Comparison of ENCODE assay signal across 31 cellular contexts in the genomic region with DNA sequence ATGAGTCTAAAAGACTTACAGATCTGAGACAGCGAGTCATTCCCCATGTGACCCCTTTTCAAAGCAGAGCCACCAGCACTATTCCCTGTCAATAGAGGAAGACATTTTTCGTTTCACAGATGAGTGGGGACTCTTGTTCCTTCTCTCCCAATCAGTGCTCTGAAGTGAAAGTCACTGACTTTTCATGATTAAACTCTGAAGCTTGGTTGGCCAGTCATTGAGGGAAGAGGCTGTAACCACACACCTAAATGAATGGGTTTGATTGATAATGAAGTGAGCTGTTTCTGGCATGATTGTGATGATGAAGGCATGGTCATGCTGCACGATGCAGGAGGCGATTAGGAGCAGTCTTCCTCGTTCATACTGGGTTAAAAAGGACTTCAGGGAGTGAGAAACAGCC.
"Had no signal": no experiment of that assay in that cellular context is flagged by ENCODE, and none has a peak within 500 bp of the region (broad histone marks: within the 10 kb centered on the region; RNA-seq: fewer than 3 reads in every experiment).

No MANE protein-coding gene starts in this region.

- H3K9me3 Mint-ChIP-seq: activated CD8-positive, alpha-beta T cell treated with anti-CD3 and anti-CD28 coated beads for 36 hours; activated T-helper 2 cell treated with anti-CD3 and anti-CD28 coated beads, Interferon-gamma antibody, Interleukin-2, Interleukin-4, amounts not matched to agents 10 μg/mL and 5 μg/mL and 100 μg/mL, durations not matched to agents 14 hours and 24 hours and 36 hours; memory B cell; type B pancreatic cell had no signal

- H3K4me3 ChIP-seq: ascending aorta, cardiac muscle cell, coronary artery, dorsolateral prefrontal cortex, gastrocnemius medialis, psoas muscle, sigmoid colon, uterus had no signal

- H3K27ac ChIP-seq: ascending aorta, cardiac muscle cell, coronary artery, dorsolateral prefrontal cortex, gastrocnemius medialis, parathyroid adenoma, psoas muscle, sigmoid colon, uterus had no signal

- H3K27me3 Mint-ChIP-seq: brain, type B pancreatic cell had no signal

- DNase-seq: activated CD4-positive, alpha-beta T cell treated with anti-CD3 and anti-CD28 coated beads, Interleukin-2, amount 50 U/mL, for 1 hour; activated CD4-positive, CD25-positive, alpha-beta regulatory T cell treated with anti-CD3 and anti-CD28 coated beads, Interleukin-2, amount 50 U/mL, for 72 hours; activated CD8-positive, alpha-beta T cell treated with anti-CD3 and anti-CD28 coated beads for 36 hours; activated T-cell treated with anti-CD3 and anti-CD28 coated beads, Interleukin-2, amount 50 U/mL, for 4 hours; cerebellar nuclear complex; dorsolateral prefrontal cortex; effector memory CD4-positive, alpha-beta T cell; gastrocnemius medialis; glutamatergic neuron; hippocampal formation; left colon; naive thymus-derived CD8-positive, alpha-beta T cell; nucleus accumbens; psoas muscle; sigmoid colon; small intestine; stimulated activated CD4-positive, alpha-beta T cell treated with anti-CD3 and anti-CD28 coated beads, Interleukin-4, amount 100 ng/mL, for 24 hours; stimulated activated naive CD8-positive, alpha-beta T cell treated with anti-CD3 and anti-CD28 coated beads, Interleukin-15, amount 100 ng/mL, for 72 hours; substantia nigra; uterus had no signal

- H3K27me3 ChIP-seq: ascending aorta, cardiac muscle cell, gastrocnemius medialis, sigmoid colon, uterus had no signal

- H3K4me3 Mint-ChIP-seq: activated CD8-positive, alpha-beta T cell treated with anti-CD3 and anti-CD28 coated beads for 36 hours; activated naive CD8-positive, alpha-beta T cell; activated T-cell treated with anti-CD3 and anti-CD28 coated beads, Interleukin-2, amount 50 U/mL, for 4 hours; brain; memory B cell; naive thymus-derived CD8-positive, alpha-beta T cell; neural crest cell; stimulated activated memory B cell treated with anti-CD40 and anti-IgM and Interleukin-4, amounts not matched to agents 10 μg/mL and 1 μg/mL and 100 μg/mL, for 72 hours; stimulated activated naive CD8-positive, alpha-beta T cell treated with anti-CD3 and anti-CD28 coated beads, Interleukin-15, amount 100 ng/mL, for 72 hours; type B pancreatic cell had no signal

- H3K79me2 ChIP-seq: parathyroid adenoma had no signal

- H3K9me3 ChIP-seq: ascending aorta, gastrocnemius medialis, psoas muscle, sigmoid colon, uterus had no signal

- H3K36me3 Mint-ChIP-seq: activated naive CD8-positive, alpha-beta T cell; brain; memory B cell; naive thymus-derived CD8-positive, alpha-beta T cell; stimulated activated memory B cell treated with anti-CD40 and anti-IgM and Interleukin-4, amounts not matched to agents 10 μg/mL and 1 μg/mL and 100 μg/mL, for 72 hours; type B pancreatic cell had no signal

- H3K36me3 ChIP-seq: ascending aorta, cardiac muscle cell, gastrocnemius medialis, sigmoid colon, uterus had no signal

- H2AFZ ChIP-seq: parathyroid adenoma had no signal

- H3K27ac Mint-ChIP-seq: activated CD8-positive, alpha-beta T cell treated with anti-CD3 and anti-CD28 coated beads for 36 hours; activated naive CD8-positive, alpha-beta T cell; activated T-helper 2 cell treated with anti-CD3 and anti-CD28 coated beads, Interferon-gamma antibody, Interleukin-2, Interleukin-4, amounts not matched to agents 10 μg/mL and 5 μg/mL and 100 μg/mL, durations not matched to agents 14 hours and 24 hours and 36 hours; brain; memory B cell; naive thymus-derived CD8-positive, alpha-beta T cell; stimulated activated memory B cell treated with anti-CD40 and anti-IgM and Interleukin-4, amounts not matched to agents 10 μg/mL and 1 μg/mL and 100 μg/mL, for 72 hours; stimulated activated naive CD8-positive, alpha-beta T cell treated with anti-CD3 and anti-CD28 coated beads, Interleukin-15, amount 100 ng/mL, for 72 hours; type B pancreatic cell had no signal

- H3K9ac ChIP-seq: parathyroid adenoma had no signal

- H3K4me1 ChIP-seq: ascending aorta, gastrocnemius medialis, parathyroid adenoma, psoas muscle, sigmoid colon had no signal

- H3K4me1 Mint-ChIP-seq: memory B cell; naive thymus-derived CD8-positive, alpha-beta T cell; stimulated activated memory B cell treated with anti-CD40 and anti-IgM and Interleukin-4, amounts not matched to agents 10 μg/mL and 1 μg/mL and 100 μg/mL, for 72 hours had no signal

- ATAC-seq: activated CD8-positive, alpha-beta T cell treated with anti-CD3 and anti-CD28 coated beads for 36 hours; activated T-cell treated with anti-CD3 and anti-CD28 coated beads, Interleukin-2, amount 50 U/mL, for 4 hours; gastrocnemius medialis; left colon; naive thymus-derived CD8-positive, alpha-beta T cell; psoas muscle; stimulated activated memory B cell treated with anti-CD40 and anti-IgM and Interleukin-4, amounts not matched to agents 10 μg/mL and 1 μg/mL and 100 μg/mL, for 72 hours; stimulated activated naive CD8-positive, alpha-beta T cell treated with anti-CD3 and anti-CD28 coated beads, Interleukin-15, amount 100 ng/mL, for 72 hours had no signal
